Comparison of ENCODE assay signal across 8 cellular contexts in the genomic region with DNA sequence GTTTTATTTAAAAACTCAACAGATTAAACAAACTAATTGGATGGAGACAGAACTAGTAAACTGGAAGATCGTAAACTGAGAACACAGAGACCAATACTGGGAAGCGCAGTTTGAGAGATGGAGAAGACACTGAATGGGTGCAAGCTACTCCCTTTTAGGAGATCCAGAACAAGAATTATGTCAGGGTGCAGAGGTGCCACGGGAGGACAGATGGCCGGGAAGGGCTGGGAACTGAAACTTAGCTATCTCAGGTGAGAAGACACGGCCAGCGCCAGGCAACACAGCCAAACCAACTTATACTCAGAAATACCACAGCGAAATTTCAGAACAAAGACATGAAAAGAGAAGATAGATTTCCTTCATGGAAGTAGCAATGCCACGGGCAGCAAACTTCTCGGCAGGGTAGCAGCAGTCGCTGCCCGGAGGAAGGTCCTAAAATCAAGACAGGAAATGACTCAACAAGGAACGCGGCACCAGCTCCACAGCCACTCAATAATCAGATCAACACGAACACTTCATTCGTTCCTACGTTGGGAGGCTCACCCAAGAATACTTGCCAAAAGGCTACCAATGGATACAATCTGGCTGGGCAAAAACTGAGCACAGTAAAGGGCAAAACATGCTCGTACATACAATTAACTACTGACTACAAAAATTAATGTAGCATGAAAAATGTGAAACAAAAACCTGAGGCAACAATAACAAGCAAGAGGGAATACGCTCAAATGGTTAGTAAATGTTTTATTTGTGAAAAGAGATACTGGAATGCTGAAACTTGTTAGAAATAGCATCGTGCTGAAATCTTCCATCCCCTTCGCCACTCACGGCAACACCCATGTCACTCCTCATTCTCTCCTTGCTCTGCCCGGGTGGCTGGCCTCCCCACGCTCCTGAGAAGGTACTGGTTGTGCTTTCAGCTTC. TPM values are rescaled to one million over a fixed set of nuclear protein-coding genes. Genes with fewer than 3 reads are reported as not detected.
DNase-seq lines count a peak whose midpoint lies in the region; ATAC-seq and TF ChIP-seq lines count a peak whose summit lies in the region.

No MANE protein-coding gene starts in this region.

- H3K36me3 Mint-ChIP-seq in activated naive CD4-positive, alpha-beta T cell treated with anti-CD3 and anti-CD28 coated beads for 36 hours (ENCODE audit: low read depth): peaks cover 48% of the 10 kb centered on the region
- H3K36me3 Mint-ChIP-seq in central memory CD8-positive, alpha-beta T cell (ENCODE audit: insufficient read depth): peaks cover 21% of the 10 kb centered on the region
- H3K36me3 Mint-ChIP-seq in naive thymus-derived CD4-positive, alpha-beta T cell: peaks cover 0 to 38% (median 20%) of the 10 kb centered on the region in 5 donors

- H3F3A ChIP-seq in PC-9 (ENCODE audit: insufficient read depth, low read depth): peaks cover 9% of the 10 kb centered on the region; the same call in 1 of the 2 replicates

- TSS peak; percentile 40 for BruUV-seq in PC-9 (replicated peaks; lab: Mats Ljungman, UMichigan)

- peak; percentile 53 for DNase-seq in activated naive CD4-positive, alpha-beta T cell treated with anti-CD3 and anti-CD28 coated beads for 36 hours
- no peak for DNase-seq in activated naive CD4-positive, alpha-beta T cell treated with anti-CD3 and anti-CD28 coated beads, Interleukin-2, amount 50 U/mL, for 16 hours
- DNase-seq in PC-9 (peak; percentile 31 to 61), NCI-H524 treated with DMSO at 0.1 percent for 48 hours (lab: John Stamatoyannopoulos, UW) (no peak)
- DNase-seq in central memory CD8-positive, alpha-beta T cell (ENCODE audit: low spot score in 2 of 2): no peak
- peak in 1 of 9 donors; percentile 7 for DNase-seq in naive thymus-derived CD4-positive, alpha-beta T cell

- H3K9me3 ChIP-seq in PC-9 (ENCODE audit: insufficient read depth, low read depth): no peaks in the 10 kb centered on the region
- no peaks in the 10 kb centered on the region for H3K9me3 ChIP-seq in naive thymus-derived CD4-positive, alpha-beta T cell (ENCODE audit: control insufficient read depth in 2 of 3, low read length in 3 of 3)

- no peaks in the 10 kb centered on the region for H3K27me3 ChIP-seq in PC-9 (ENCODE audit: insufficient read depth, low read depth)
- no peaks in the 10 kb centered on the region for H3K27me3 ChIP-seq in naive thymus-derived CD4-positive, alpha-beta T cell (ENCODE audit: control insufficient read depth in 2 of 2, insufficient read depth in 2 of 2, low read length in 2 of 2)

- H3K9me3 Mint-ChIP-seq in activated naive CD4-positive, alpha-beta T cell treated with anti-CD3 and anti-CD28 coated beads for 36 hours: peaks cover 6% of the 10 kb centered on the region
- H3K9me3 Mint-ChIP-seq in central memory CD8-positive, alpha-beta T cell: no peaks in the 10 kb centered on the region
- peaks cover 0 to 13% (median 0%) of the 10 kb centered on the region in 11 donors for H3K9me3 Mint-ChIP-seq in naive thymus-derived CD4-positive, alpha-beta T cell

- H2AFZ ChIP-seq in PC-9: peak overlapping the region; percentile 73

- H3K4me3 Mint-ChIP-seq in activated naive CD4-positive, alpha-beta T cell treated with anti-CD3 and anti-CD28 coated beads for 36 hours: peak overlapping the region; percentile 92
- peak overlapping the region; percentile 92 for H3K4me3 Mint-ChIP-seq in central memory CD8-positive, alpha-beta T cell
- H3K4me3 Mint-ChIP-seq in naive thymus-derived CD4-positive, alpha-beta T cell: peak overlapping the region; percentile 85 to 96 (median 90)

- peak overlapping the region; percentile 88 for H3K4me3 ChIP-seq in PC-9
- peak overlapping the region; percentile 96 for H3K4me3 ChIP-seq in naive thymus-derived CD4-positive, alpha-beta T cell (ENCODE audit: low read length)

- intact Hi-C loops in activated naive CD4-positive, alpha-beta T cell treated with anti-CD3 and anti-CD28 coated beads for 36 hours (cut with micrococcal nuclease): loop anchor here (1.0 to 10.0 kb wide), 7 partner anchors 10 to 429 kb away; partner anchors contain the start of genes BNIP3, INPP5A, PPP2R2D and PWWP2B
- intact Hi-C loops in PC-9 (cut with micrococcal nuclease; ENCODE audit: unreplicated experiment): loop anchor here (5.0 kb wide), 1 partner anchor 77 kb away; no protein-coding TSS in a partner anchor
- intact Hi-C loops in naive thymus-derived CD4-positive, alpha-beta T cell (cut with micrococcal nuclease): loop anchor here (2.0 to 5.0 kb wide), 4 partner anchors 167 to 1062 kb away; partner anchors contain the start of genes PPP2R2D (in 2 of the 2), MTG1 (in 1 of the 2), TUBGCP2 (in 1 of the 2) and ZNF511 (in 1 of the 2)

- H3K4me1 ChIP-seq in PC-9 (replicated peaks; ENCODE audit: insufficient read depth): peaks cover 8% of the 10 kb centered on the region; the same call in 1 of the 2 replicates
- peaks cover 4 to 19% of the 10 kb centered on the region in 2 donors for H3K4me1 ChIP-seq in naive thymus-derived CD4-positive, alpha-beta T cell (ENCODE audit: control insufficient read depth in 2 of 2, insufficient read depth in 2 of 2, low read length in 2 of 2)

- peak overlapping the region; percentile 77 for H3K27ac Mint-ChIP-seq in activated naive CD4-positive, alpha-beta T cell treated with anti-CD3 and anti-CD28 coated beads for 36 hours
- peak overlapping the region; percentile 77 for H3K27ac Mint-ChIP-seq in central memory CD8-positive, alpha-beta T cell (ENCODE audit: low read depth)
- H3K27ac Mint-ChIP-seq in naive thymus-derived CD4-positive, alpha-beta T cell: peak overlapping the region; percentile 79 to 96 (median 88)

- peak overlapping the region; percentile 97 for H3K4me2 ChIP-seq in PC-9

- no peak for ATAC-seq in central memory CD8-positive, alpha-beta T cell (replicated peaks; ENCODE audit: extremely low read depth, poor library complexity, severe bottlenecking)
- ATAC-seq in naive thymus-derived CD4-positive, alpha-beta T cell: no peak
- no peak for ATAC-seq in HG03135 (IDR thresholded peaks at IDR 0.05; ENCODE audit: unreplicated experiment)
- ATAC-seq in HG02973 (IDR thresholded peaks at IDR 0.05; ENCODE audit: unreplicated experiment): no peak

- no peak for TF ChIP-seq CTCF in PC-9 (conservative IDR thresholded peaks at IDR 0.05)

- peak overlapping the region; percentile 64 for H3K27ac ChIP-seq in PC-9
- H3K27ac ChIP-seq in naive thymus-derived CD4-positive, alpha-beta T cell (ENCODE audit: low read depth, low read length): peak overlapping the region; percentile 38

- H4K20me1 ChIP-seq in PC-9 (ENCODE audit: insufficient read depth): no peaks in the 10 kb centered on the region; the same call in 1 of the 2 replicates

- peaks cover 51% of the 10 kb centered on the region for H3K79me2 ChIP-seq in PC-9 (ENCODE audit: low read depth)

- POLR2A ChIA-PET in PC-9 (lab: Charles Lee; ENCODE audit: unreplicated experiment): no interaction called here
- POLR2A ChIA-PET in naive thymus-derived CD4-positive, alpha-beta T cell (lab: Charles Lee): interaction anchor here (0.6 to 0.7 kb wide), 2 partner anchors 103 to 202 kb away, joined by 3 to 4 read pairs; no protein-coding TSS in a partner anchor

- H3K27me3 Mint-ChIP-seq in activated naive CD4-positive, alpha-beta T cell treated with anti-CD3 and anti-CD28 coated beads for 36 hours (ENCODE audit: low read depth): no peaks in the 10 kb centered on the region
- no peaks in the 10 kb centered on the region for H3K27me3 Mint-ChIP-seq in central memory CD8-positive, alpha-beta T cell
- H3K27me3 Mint-ChIP-seq in naive thymus-derived CD4-positive, alpha-beta T cell: peaks cover 0 to 7% (median 0%) of the 10 kb centered on the region in 5 donors

- peaks cover 71% of the 10 kb centered on the region for H3K4me1 Mint-ChIP-seq in activated naive CD4-positive, alpha-beta T cell treated with anti-CD3 and anti-CD28 coated beads for 36 hours (ENCODE audit: low read depth)
- H3K4me1 Mint-ChIP-seq in central memory CD8-positive, alpha-beta T cell: peaks cover 62% of the 10 kb centered on the region
- H3K4me1 Mint-ChIP-seq in naive thymus-derived CD4-positive, alpha-beta T cell: peaks cover 36 to 73% (median 64%) of the 10 kb centered on the region in 7 donors

- peaks cover 7% of the 10 kb centered on the region; the same call in 1 of the 2 replicates for H3K36me3 ChIP-seq in PC-9 (ENCODE audit: low read depth)
- peaks cover 0 to 10% (median 0%) of the 10 kb centered on the region in 3 experiments for H3K36me3 ChIP-seq in naive thymus-derived CD4-positive, alpha-beta T cell (ENCODE audit: control insufficient read depth in 2 of 3, insufficient read depth in 3 of 3, low read length in 3 of 3)

- no peaks in the 10 kb centered on the region for H3K9me2 ChIP-seq in PC-9 (ENCODE audit: insufficient read depth)

- CTCF ChIA-PET in activated naive CD4-positive, alpha-beta T cell treated with anti-CD3 and anti-CD28 coated beads for 36 hours (lab: Charles Lee): interaction anchor here (0.7 kb wide), 1 partner anchor 296 kb away, joined by 4 read pairs; no protein-coding TSS in a partner anchor
- CTCF ChIA-PET in PC-9 (lab: Charles Lee): no interaction called here
- CTCF ChIA-PET in naive thymus-derived CD4-positive, alpha-beta T cell (lab: Charles Lee): no interaction called here

RNA-seq across cellular contexts. Expression of gene LRRC27, which starts 2.2 kb away (rescaled TPM):
- total RNA-seq in activated naive CD4-positive, alpha-beta T cell treated with anti-CD3 and anti-CD28 coated beads for 36 hours: 1 to 10 TPM; 1.5 to 1.9 TPM
- total RNA-seq in PC-9 (2021): 10.0 and 17.5 TPM in 2 replicates
- 10 to 100 TPM in 1 of 5 experiments, 1 to 10 TPM in 4; 3.4 to 10.8 (median 7.1) TPM for total RNA-seq in naive thymus-derived CD4-positive, alpha-beta T cell
- 1 to 10 TPM; 1.8 to 4.9 TPM for polyA plus RNA-seq in naive thymus-derived CD4-positive, alpha-beta T cell

RNA-seq across cellular contexts. Expression of gene STK32C, which starts 22.1 kb away (rescaled TPM):
- total RNA-seq in activated naive CD4-positive, alpha-beta T cell treated with anti-CD3 and anti-CD28 coated beads for 36 hours: 10 to 100 TPM; 16.5 to 16.6 TPM
- total RNA-seq in PC-9 (2021): 13.9 and 21.8 TPM in 2 replicates
- total RNA-seq in naive thymus-derived CD4-positive, alpha-beta T cell: 10 to 100 TPM in 4 of 5 experiments, 1 to 10 TPM in 1; 8.7 to 19.4 (median 12.0) TPM
- 1 to 10 TPM; 4.6 to 7.2 TPM for polyA plus RNA-seq in naive thymus-derived CD4-positive, alpha-beta T cell

Comparison
In these comparisons a context has a peak if more than half of its experiments do, and no peak if none do; other contexts are left out.
1. DNase-seq: peak in activated naive CD4-positive, alpha-beta T cell treated with anti-CD3 and anti-CD28 coated beads for 36 hours (single experiment) and PC-9 (2 of 2); none in activated naive CD4-positive, alpha-beta T cell treated with anti-CD3 and anti-CD28 coated beads, Interleukin-2, amount 50 U/mL, for 16 hours (single experiment), central memory CD8-positive, alpha-beta T cell (0 of 2) and NCI-H524 treated with DMSO at 0.1 percent for 48 hours (single experiment).
2. Peak in every context shown above with its lines, with median percentiles within 50 percentile points of each other: H3K27ac Mint-ChIP-seq and H3K4me3 Mint-ChIP-seq.